10 cellular contexts compared by ENCODE assay signal in genomic region chr1:51058863-51059262, GRCh38. TPM values are rescaled to one million over a fixed set of nuclear protein-coding genes. Genes with fewer than 3 reads are reported as not detected.
DNase-seq lines count a peak whose midpoint lies in the region; ATAC-seq and TF ChIP-seq lines count a peak whose summit lies in the region.
"Had no signal": no experiment of that assay in that cellular context is flagged by ENCODE, and none has a peak within 500 bp of the region (broad histone marks: within the 10 kb centered on the region; RNA-seq: fewer than 3 reads in every experiment).

No MANE protein-coding gene starts in this region.

- no peak overlapping the region for H3K27ac ChIP-seq in GM23248
- H3K27ac ChIP-seq in SU-DHL-6 (ENCODE audit: low read depth, low read length), result no peak overlapping the region
- no peak overlapping the region for H3K27ac ChIP-seq in hepatocyte

- WGBS in GM23248 (ENCODE audit: low coverage in 1 of 2, low lambda C conversion rate in 2 of 2, missing lambda C conversion rate in 2 of 2), 2 experiments, result 60 to 79% methylated on average over 3 to 5 of the region's 5 CpGs
- 78% methylated on average over 5 of the region's 5 CpGs for WGBS in hepatocyte (ENCODE audit: low lambda C conversion rate, missing lambda C conversion rate)

- no peaks in the 10 kb centered on the region for H3K79me2 ChIP-seq in GM23248 (ENCODE audit: insufficient read depth)
- no peaks in the 10 kb centered on the region for H3K79me2 ChIP-seq in SU-DHL-6 (ENCODE audit: insufficient read depth, low read length)
- no peaks in the 10 kb centered on the region for H3K79me2 ChIP-seq in hepatocyte

- no peak overlapping the region for H2AFZ ChIP-seq in GM23248
- no peak overlapping the region for H2AFZ ChIP-seq in SU-DHL-6 (ENCODE audit: low read depth, low read length, severe bottlenecking)
- no peak overlapping the region for H2AFZ ChIP-seq in hepatocyte

- in situ Hi-C loops in GM23248 (cut with MboI), result no loop called here

- H3K4me3 ChIP-seq in GM23248 (no peak overlapping the region), SU-DHL-6 (ENCODE audit: insufficient read depth, low read length, poor library complexity, severe bottlenecking) (no peak overlapping the region), hepatocyte (no peak overlapping the region)

- H4K20me1 ChIP-seq in GM23248 (ENCODE audit: insufficient read depth), result no peaks in the 10 kb centered on the region
- H4K20me1 ChIP-seq in SU-DHL-6 (ENCODE audit: low read depth, low read length), result no peaks in the 10 kb centered on the region
- no peaks in the 10 kb centered on the region for H4K20me1 ChIP-seq in hepatocyte (ENCODE audit: insufficient read depth, poor library complexity, severe bottlenecking)

- TF ChIP-seq CTCF in SU-DHL-6 (IDR thresholded peaks at IDR 0.05; ENCODE audit: insufficient read depth, low read length, poor library complexity, severe bottlenecking) (peak; percentile 41), hepatocyte (IDR thresholded peaks at IDR 0.05; ENCODE audit: poor library complexity) (peak; percentile 24)

- H3K9me3 ChIP-seq in GM23248 (ENCODE audit: low read depth) (no peaks in the 10 kb centered on the region), SU-DHL-6 (ENCODE audit: insufficient read depth, low read length) (no peaks in the 10 kb centered on the region), hepatocyte (ENCODE audit: low read depth) (no peaks in the 10 kb centered on the region)

- H3K27me3 ChIP-seq in GM23248 (replicated peaks; ENCODE audit: insufficient read depth) (no peaks in the 10 kb centered on the region), SU-DHL-6 (ENCODE audit: low read length) (no peaks in the 10 kb centered on the region), hepatocyte (no peaks in the 10 kb centered on the region)

- no peak for ATAC-seq in HG03175 (IDR thresholded peaks at IDR 0.05; ENCODE audit: unreplicated experiment)

- no peaks in the 10 kb centered on the region for H3K9me2 ChIP-seq in GM23248 (ENCODE audit: insufficient read depth)
- no peaks in the 10 kb centered on the region for H3K9me2 ChIP-seq in SU-DHL-6 (replicated peaks; ENCODE audit: insufficient read depth, low read length)
- no peaks in the 10 kb centered on the region for H3K9me2 ChIP-seq in hepatocyte (replicated peaks; ENCODE audit: insufficient read depth)

- DNase-seq in AG20443 (ENCODE audit: low spot score), result peak; percentile 20
- DNase-seq in GM23248, result peak; percentile 46
- DNase-seq in hepatocyte (ENCODE audit: low spot score), result no peak
- no peak for DNase-seq in NCI-H1436 treated with DMSO at 0.1 percent for 48 hours (lab: John Stamatoyannopoulos, UW)
- DNase-seq in DMS114 treated with DMSO at 0.1 percent for 48 hours (lab: John Stamatoyannopoulos, UW; ENCODE audit: unreplicated experiment), result no peak
- DNase-seq in NCI-H2227 treated with DMSO at 0.1 percent for 48 hours (lab: John Stamatoyannopoulos, UW), result no peak

- peaks cover 23% of the 10 kb centered on the region for H3K4me1 ChIP-seq in GM23248 (ENCODE audit: insufficient read depth)
- no peaks in the 10 kb centered on the region for H3K4me1 ChIP-seq in hepatocyte (ENCODE audit: insufficient read depth)

- H3F3A ChIP-seq in GM23248 (ENCODE audit: insufficient read depth) (peaks cover 12% of the 10 kb centered on the region), SU-DHL-6 (ENCODE audit: insufficient read depth) (no peaks in the 10 kb centered on the region)

- H3K4me2 ChIP-seq in GM23248 (ENCODE audit: unreplicated experiment) (no peak overlapping the region), SU-DHL-6 (ENCODE audit: low read depth, low read length, poor library complexity, severe bottlenecking) (no peak overlapping the region), hepatocyte (no peak overlapping the region)

- H3K9ac ChIP-seq in GM23248 (no peak overlapping the region), SU-DHL-6 (ENCODE audit: low read length) (no peak overlapping the region)

- H3K36me3 ChIP-seq in GM23248 (ENCODE audit: low read depth), result no peaks in the 10 kb centered on the region
- H3K36me3 ChIP-seq in SU-DHL-6 (ENCODE audit: low read length), result no peaks in the 10 kb centered on the region
- H3K36me3 ChIP-seq in hepatocyte (replicated peaks; ENCODE audit: insufficient read depth, low read depth), result no peaks in the 10 kb centered on the region

RNA-seq across cellular contexts. Expression of gene C1orf185, which starts 43.2 kb away (rescaled TPM):
- not detected in 2 replicates for total RNA-seq in GM23248 (2014; rRNA removed; shearing (Covaris generic))
- polyA plus RNA-seq in GM23248 (2016; fragmentation: Nextera tagmentation; extraction: Ambion mirVana) (not detected in 2 replicates), hepatocyte (not detected in 2 replicates)
- total RNA-seq in hepatocyte, result not detected in 2 replicates
- total RNA-seq: cardiac septum; T-helper 2 cell treated with Interferon-gamma antibody and Interleukin-4, amounts not matched to agents 100 ng/mL and 5 ng/mL, for 36 hours had no signal

Comparison
In these comparisons a context has a peak if more than half of its experiments do, and no peak if none do; other contexts are left out.
1. DNase-seq: peak in AG20443 (single experiment) and GM23248 (single experiment); none in hepatocyte (single experiment), NCI-H1436 treated with DMSO at 0.1 percent for 48 hours (single experiment), DMS114 treated with DMSO at 0.1 percent for 48 hours (single experiment) and NCI-H2227 treated with DMSO at 0.1 percent for 48 hours (single experiment).